32 cellular contexts compared by ENCODE assay signal in genomic region chr1:5140962-5141361, GRCh38.
"Had no signal": no experiment of that assay in that cellular context is flagged by ENCODE, and none has a peak within 500 bp of the region (broad histone marks: within the 10 kb centered on the region; RNA-seq: fewer than 3 reads in every experiment).

No MANE protein-coding gene starts in this region.

- H3K27ac ChIP-seq: cardiac muscle cell, colonic mucosa, dorsolateral prefrontal cortex, esophagus muscularis mucosa, foreskin keratinocyte, gastrocnemius medialis, heart left ventricle, WERI-Rb-1 had no signal

- H3K4me3 ChIP-seq: body of pancreas, cardiac muscle cell, colonic mucosa, dorsolateral prefrontal cortex, esophagus muscularis mucosa, gastrocnemius medialis, heart left ventricle had no signal

- H3K4me1 ChIP-seq: colonic mucosa, esophagus muscularis mucosa, foreskin keratinocyte, gastrocnemius medialis, heart left ventricle had no signal

- DNase-seq: activated B cell treated with CpG ODN at 0.5 μM for 24 hours; activated CD4-positive, alpha-beta T cell treated with anti-CD3 and anti-CD28 coated beads for 48 hours; activated CD4-positive, alpha-beta T cell treated with anti-CD3 and anti-CD28 coated beads, Interleukin-2, amount 50 U/mL, for 1 hour; activated CD4-positive, alpha-beta T cell treated with anti-CD3 and anti-CD28 coated beads, Interleukin-2, amount 50 U/mL, for 48 hours; activated CD8-positive, alpha-beta memory T cell treated with anti-CD3 and anti-CD28 coated beads for 24 hours; activated CD8-positive, alpha-beta T cell treated with anti-CD3 and anti-CD28 coated beads for 36 hours; activated effector memory CD4-positive, alpha-beta T cell treated with Interleukin-2 at 50 U/mL for 16 hours; activated gamma-delta T cell treated with Interleukin-2 at 50 U/mL for 16 hours; activated naive CD4-positive, alpha-beta T cell treated with anti-CD3 and anti-CD28 coated beads, Interleukin-2, amount 50 U/mL, for 16 hours; activated naive CD4-positive, alpha-beta T cell treated with Interleukin-2 at 50 U/mL for 16 hours; activated T-cell treated with anti-CD3 and anti-CD28 coated beads, Interleukin-2, amount 50 U/mL, for 4 hours; amniotic stem cell; anterior cingulate cortex; central memory CD4-positive, alpha-beta T cell; cerebellar nuclear complex; colonic mucosa; dorsolateral prefrontal cortex; effector memory CD4-positive, alpha-beta T cell; endodermal cell; foreskin keratinocyte; gastrocnemius medialis; glutamatergic neuron; heart left ventricle; T-helper 1 cell; T-helper 17 cell; T1000; WERI-Rb-1 had no signal

- H3K27me3 ChIP-seq: body of pancreas, cardiac muscle cell, colonic mucosa, foreskin keratinocyte had no signal

- H3K9me3 ChIP-seq: body of pancreas, colonic mucosa, esophagus muscularis mucosa, gastrocnemius medialis, heart left ventricle had no signal

- H3K36me3 ChIP-seq: cardiac muscle cell, colonic mucosa, esophagus muscularis mucosa, gastrocnemius medialis, heart left ventricle, WERI-Rb-1 had no signal

- ATAC-seq: activated CD4-positive, CD25-positive, alpha-beta regulatory T cell treated with anti-CD3 and anti-CD28 coated beads, Interleukin-2, amount 50 U/mL, for 24 hours; activated CD8-positive, alpha-beta T cell treated with anti-CD3 and anti-CD28 coated beads for 36 hours; activated T-cell treated with anti-CD3 and anti-CD28 coated beads, Interleukin-2, amount 50 U/mL, for 4 hours; activated T-helper 17 cell treated with anti-CD3 and anti-CD28 coated beads, Interleukin-2, amount 50 U/mL, for 72 hours; foreskin keratinocyte; gastrocnemius medialis; heart left ventricle; T-helper 17 cell had no signal
